Comparison of ENCODE assay signal across 8 cellular contexts in genomic region chr15:99123706-99124451, GRCh38. TPM values are rescaled to one million over a fixed set of nuclear protein-coding genes. Genes with fewer than 3 reads are reported as not detected.
A peak's percentile ranks its signal among the peaks of the same experiment; 100 is the strongest.
DNase-seq lines count a peak whose midpoint lies in the region; ATAC-seq and TF ChIP-seq lines count a peak whose summit lies in the region.

No MANE protein-coding gene starts in this region.

- peaks cover 3 to 16% (median 10%) of the 10 kb centered on the region in 6 donors for H3K4me1 ChIP-seq in spleen

- intact Hi-C loops in spleen (cut with DNase I; ENCODE audit: low total_unique reads), result no loop called here

- no peak overlapping the region for H3K4me3 ChIP-seq in kidney epithelial cell (ENCODE audit: low read depth, low read length)
- peak overlapping the region in 3 of 8 donors; percentile 9 to 37 (median 14) for H3K4me3 ChIP-seq in spleen

- H3K9me3 ChIP-seq in spleen, result no peaks in the 10 kb centered on the region

- TF ChIP-seq POLR2A in spleen (IDR thresholded peaks at IDR 0.05), result no peak

- no peaks in the 10 kb centered on the region for H3K27me3 ChIP-seq in kidney epithelial cell (ENCODE audit: control insufficient read depth, insufficient read depth, low read length)
- H3K27me3 ChIP-seq in spleen (replicated peaks in 1 of 7), result peaks cover 0 to 19% (median 0%) of the 10 kb centered on the region in 7 donors

- ATAC-seq in HG02623 (IDR thresholded peaks at IDR 0.05; ENCODE audit: unreplicated experiment), result no peak

- TF ChIP-seq CTCF in kidney epithelial cell (IDR thresholded peaks at IDR 0.05; ENCODE audit: insufficient read depth, low read length, poor library complexity, severe bottlenecking) (no peak), spleen (IDR thresholded peaks at IDR 0.05 in 8 of 11, conservative IDR thresholded peaks at IDR 0.05 in 3 of 11) (no peak)

- H3K36me3 ChIP-seq in kidney epithelial cell (ENCODE audit: control insufficient read depth, insufficient read depth, low read length) (no peaks in the 10 kb centered on the region), spleen (peaks cover 0 to 4% (median 0%) of the 10 kb centered on the region in 6 donors)

- WGBS in spleen, 5 donors, result 13 to 29% (median 23%) methylated on average over 20 to 21 of the region's 21 CpGs

- DNase-seq in H4 (ENCODE audit: low spot score) (peak; percentile 99), NCI-H82 (lab: John Stamatoyannopoulos, UW) (peak; percentile 96), caudate nucleus (lab: John Stamatoyannopoulos, UW) (peak in 60 of 61 donors; percentile 29 to 89 (median 69)), kidney epithelial cell (ENCODE audit: low read depth) (peak; percentile 96), spleen (no peak), RPMI8226 (no peak)
- DNase-seq in stimulated activated CD4-positive, alpha-beta T cell treated with anti-CD3 and anti-CD28 coated beads, Interleukin-4, amount 100 ng/mL, for 4 hours, result no peak

- H3K27ac ChIP-seq in caudate nucleus (ENCODE audit: low read depth, low read length), result peak overlapping the region; percentile 87
- peak overlapping the region in 5 of 8 donors; percentile 24 to 58 (median 55) for H3K27ac ChIP-seq in spleen

RNA-seq across cellular contexts. Expression of gene SYNM, which starts 19.0 kb away (rescaled TPM):
- 6.6 and 8.0 TPM in 2 replicates for total RNA-seq in H4 (2014; rRNA removed; shearing (Covaris generic))
- total RNA-seq in kidney epithelial cell (3.7 and 3.9 TPM in 2 replicates), spleen (1 to 10 TPM; 3.3 to 9.4 (median 4.1) TPM)
- 10 to 100 TPM in 1 of 3 donors, 1 to 10 TPM in 2; 4.1 to 10.7 (median 4.2) TPM for polyA plus RNA-seq in spleen

Comparison
In these comparisons a context has a peak if more than half of its experiments do, and no peak if none do; other contexts are left out.
1. DNase-seq: peak in H4 (single experiment), NCI-H82 (single experiment), caudate nucleus (60 of 61) and kidney epithelial cell (single experiment); none in spleen (single experiment), stimulated activated CD4-positive, alpha-beta T cell treated with anti-CD3 and anti-CD28 coated beads, Interleukin-4, amount 100 ng/mL, for 4 hours (0 of 2) and RPMI8226 (single experiment).